In genomic region chr2:68603059-68603458, GRCh38 we compare ENCODE assay signal across 40 cellular contexts. TPM values are rescaled to one million over a fixed set of nuclear protein-coding genes. Genes with fewer than 3 reads are reported as not detected.
"Had no signal": no experiment of that assay in that cellular context is flagged by ENCODE, and none has a peak within 500 bp of the region (broad histone marks: within the 10 kb centered on the region; RNA-seq: fewer than 3 reads in every experiment).

No MANE protein-coding gene starts in this region.

- ATAC-seq: activated naive CD4-positive, alpha-beta T cell treated with anti-CD3 and anti-CD28 coated beads, Interleukin-2, amount 50 U/mL, for 72 hours; activated naive CD8-positive, alpha-beta T cell treated with anti-CD3 and anti-CD28 coated beads, Interleukin-2, amount 50 U/mL, for 24 hours; activated T-cell treated with anti-CD3 and anti-CD28 coated beads, Interleukin-2, amount 50 U/mL, for 4 hours; activated T-cell treated with anti-CD3 and anti-CD28 coated beads, Interleukin-2, amount 50 U/mL, for 72 hours; activated T-helper 17 cell treated with anti-CD3 and anti-CD28 coated beads, Interleukin-2, amount 50 U/mL, for 72 hours; body of pancreas had no signal

- H3K27me3 Mint-ChIP-seq: activated naive CD4-positive, alpha-beta T cell treated with anti-CD3 and anti-CD28 coated beads, Interleukin-2, amount 50 U/mL, for 24 hours; activated naive CD8-positive, alpha-beta T cell; activated T-helper 17 cell treated with anti-CD3 and anti-CD28 coated beads, Interleukin-2, amount 50 U/mL, for 72 hours; brain had no signal

- H3K4me1 ChIP-seq: adrenal gland, ascending aorta, body of pancreas, breast epithelium had no signal

- H3K27ac ChIP-seq: adrenal gland, ascending aorta, body of pancreas, brain microvascular endothelial cell, breast epithelium, cardiac muscle cell had no signal

- H3K9me3 ChIP-seq: body of pancreas had no signal

- H3K27ac Mint-ChIP-seq: activated naive CD4-positive, alpha-beta T cell treated with anti-CD3 and anti-CD28 coated beads for 36 hours; activated naive CD4-positive, alpha-beta T cell treated with anti-CD3 and anti-CD28 coated beads, Interleukin-2, amount 10 ng/mL, durations not matched to agents 7 days and 5 days; activated naive CD4-positive, alpha-beta T cell treated with anti-CD3 and anti-CD28 coated beads, Interleukin-2, amount 50 U/mL, for 24 hours; activated naive CD4-positive, alpha-beta T cell treated with anti-CD3 and anti-CD28 coated beads, Interleukin-2, amount 50 U/mL, for 72 hours; activated naive CD8-positive, alpha-beta T cell; activated naive CD8-positive, alpha-beta T cell treated with anti-CD3 and anti-CD28 coated beads for 36 hours; activated naive CD8-positive, alpha-beta T cell treated with anti-CD3 and anti-CD28 coated beads, Interleukin-2, amount 10 ng/mL, durations not matched to agents 7 days and 5 days; activated naive CD8-positive, alpha-beta T cell treated with anti-CD3 and anti-CD28 coated beads, Interleukin-2, amount 50 U/mL, for 24 hours; activated T-cell treated with anti-CD3 and anti-CD28 coated beads, Interleukin-2, amount 50 U/mL, for 24 hours; activated T-cell treated with anti-CD3 and anti-CD28 coated beads, Interleukin-2, amount 50 U/mL, for 72 hours; activated T-helper 1 cell treated with anti-CD3 and anti-CD28 coated beads, Interleukin-12 subunit alpha, Interleukin-12 subunit beta, Interleukin-2, Interleukin-4 antibody, amounts not matched to agents 30 ng/mL and 10 ng/mL and 1 ng/mL, durations not matched to agents 14 hours and 24 hours and 36 hours; activated T-helper 17 cell treated with anti-CD3 and anti-CD28 coated beads, Interleukin-2, amount 50 U/mL, for 72 hours; activated T-helper 2 cell treated with anti-CD3 and anti-CD28 coated beads, Interferon-gamma antibody, Interleukin-2, Interleukin-4, amounts not matched to agents 10 μg/mL and 5 μg/mL and 100 μg/mL, durations not matched to agents 14 hours and 24 hours and 36 hours; brain had no signal

- H3K27me3 ChIP-seq: adrenal gland, ascending aorta, body of pancreas, brain microvascular endothelial cell, breast epithelium, cardiac muscle cell had no signal

- H3K4me3 Mint-ChIP-seq: activated naive CD4-positive, alpha-beta T cell treated with anti-CD3 and anti-CD28 coated beads for 36 hours; activated naive CD4-positive, alpha-beta T cell treated with anti-CD3 and anti-CD28 coated beads, Interleukin-2, amount 10 ng/mL, durations not matched to agents 7 days and 5 days; activated naive CD4-positive, alpha-beta T cell treated with anti-CD3 and anti-CD28 coated beads, Interleukin-2, amount 50 U/mL, for 24 hours; activated naive CD8-positive, alpha-beta T cell; activated naive CD8-positive, alpha-beta T cell treated with anti-CD3 and anti-CD28 coated beads for 36 hours; activated naive CD8-positive, alpha-beta T cell treated with anti-CD3 and anti-CD28 coated beads, Interleukin-2, amount 10 ng/mL, durations not matched to agents 7 days and 5 days; activated naive CD8-positive, alpha-beta T cell treated with anti-CD3 and anti-CD28 coated beads, Interleukin-2, amount 50 U/mL, for 24 hours; activated T-cell treated with anti-CD3 and anti-CD28 coated beads, Interleukin-2, amount 50 U/mL, for 24 hours; activated T-cell treated with anti-CD3 and anti-CD28 coated beads, Interleukin-2, amount 50 U/mL, for 4 hours; activated T-cell treated with anti-CD3 and anti-CD28 coated beads, Interleukin-2, amount 50 U/mL, for 72 hours; activated T-helper 1 cell treated with anti-CD3 and anti-CD28 coated beads, Interleukin-12 subunit alpha, Interleukin-12 subunit beta, Interleukin-2, Interleukin-4 antibody, amounts not matched to agents 30 ng/mL and 10 ng/mL and 1 ng/mL, durations not matched to agents 14 hours and 24 hours and 36 hours; activated T-helper 17 cell treated with anti-CD3 and anti-CD28 coated beads, Interleukin-2, amount 50 U/mL, for 72 hours; brain; central memory CD8-positive, alpha-beta T cell had no signal

- DNase-seq: activated effector memory CD4-positive, alpha-beta T cell treated with anti-CD3 and anti-CD28 coated beads, Interleukin-2, amount 50 U/mL, for 16 hours; activated effector memory CD4-positive, alpha-beta T cell treated with Interleukin-2 at 50 U/mL for 16 hours; activated gamma-delta T cell; activated gamma-delta T cell treated with Interleukin-2 at 50 U/mL for 16 hours; activated naive CD4-positive, alpha-beta T cell; activated naive CD4-positive, alpha-beta T cell treated with anti-CD3 and anti-CD28 coated beads for 36 hours; activated naive CD4-positive, alpha-beta T cell treated with anti-CD3 and anti-CD28 coated beads, Interleukin-2, amount 10 ng/mL, durations not matched to agents 7 days and 5 days; activated naive CD4-positive, alpha-beta T cell treated with anti-CD3 and anti-CD28 coated beads, Interleukin-2, amount 50 U/mL, for 16 hours; activated naive CD4-positive, alpha-beta T cell treated with Interleukin-2 at 50 U/mL for 16 hours; activated naive CD8-positive, alpha-beta T cell treated with anti-CD3 and anti-CD28 coated beads for 36 hours; activated naive CD8-positive, alpha-beta T cell treated with anti-CD3 and anti-CD28 coated beads, Interleukin-2, amount 10 ng/mL, durations not matched to agents 7 days and 5 days; activated naive CD8-positive, alpha-beta T cell treated with anti-CD3 and anti-CD28 coated beads, Interleukin-2, amount 50 U/mL, for 24 hours; activated T-cell treated with anti-CD3 and anti-CD28 coated beads, Interleukin-2, amount 50 U/mL, for 24 hours; activated T-cell treated with anti-CD3 and anti-CD28 coated beads, Interleukin-2, amount 50 U/mL, for 4 hours; activated T-cell treated with anti-CD3 and anti-CD28 coated beads, Interleukin-2, amount 50 U/mL, for 48 hours; activated T-cell treated with anti-CD3 and anti-CD28 coated beads, Interleukin-2, amount 50 U/mL, for 72 hours; adrenal gland; amniotic stem cell; amygdala; anterior cingulate cortex; aorta; body of pancreas; brain microvascular endothelial cell; caudate nucleus; central memory CD4-positive, alpha-beta T cell; cerebellar nuclear complex had no signal

- FAIRE-seq: bronchial epithelial cell, colon had no signal

- H3K36me3 Mint-ChIP-seq: activated naive CD4-positive, alpha-beta T cell treated with anti-CD3 and anti-CD28 coated beads, Interleukin-2, amount 10 ng/mL, durations not matched to agents 7 days and 5 days; activated naive CD4-positive, alpha-beta T cell treated with anti-CD3 and anti-CD28 coated beads, Interleukin-2, amount 50 U/mL, for 24 hours; activated naive CD8-positive, alpha-beta T cell treated with anti-CD3 and anti-CD28 coated beads for 36 hours; brain had no signal

- H3K4me3 ChIP-seq: adrenal gland, ascending aorta, body of pancreas, breast epithelium, cardiac muscle cell had no signal

- H3K36me3 ChIP-seq: adrenal gland, ascending aorta, brain microvascular endothelial cell, breast epithelium, cardiac muscle cell had no signal

- H3K4me1 Mint-ChIP-seq: activated naive CD4-positive, alpha-beta T cell treated with anti-CD3 and anti-CD28 coated beads, Interleukin-2, amount 10 ng/mL, durations not matched to agents 7 days and 5 days; activated naive CD8-positive, alpha-beta T cell treated with anti-CD3 and anti-CD28 coated beads for 36 hours; activated naive CD8-positive, alpha-beta T cell treated with anti-CD3 and anti-CD28 coated beads, Interleukin-2, amount 50 U/mL, for 24 hours; activated T-helper 17 cell treated with anti-CD3 and anti-CD28 coated beads, Interleukin-2, amount 50 U/mL, for 72 hours; brain; central memory CD8-positive, alpha-beta T cell had no signal

RNA-seq across cellular contexts. Expression of gene PROKR1, which starts 40.3 kb away (rescaled TPM):
- total RNA-seq: activated naive CD4-positive, alpha-beta T cell treated with anti-CD3 and anti-CD28 coated beads for 36 hours; activated naive CD4-positive, alpha-beta T cell treated with anti-CD3 and anti-CD28 coated beads, Interleukin-2, amount 50 U/mL, for 72 hours; activated naive CD8-positive, alpha-beta T cell treated with anti-CD3 and anti-CD28 coated beads, Interleukin-2, amount 10 ng/mL, durations not matched to agents 7 days and 5 days; activated T-cell treated with anti-CD3 and anti-CD28 coated beads, Interleukin-2, amount 50 U/mL, for 72 hours; activated T-helper 1 cell treated with anti-CD3 and anti-CD28 coated beads, Interleukin-12 subunit alpha, Interleukin-12 subunit beta, Interleukin-2, Interleukin-4 antibody, amounts not matched to agents 30 ng/mL and 10 ng/mL and 1 ng/mL, durations not matched to agents 14 hours and 24 hours and 36 hours; activated T-helper 17 cell treated with anti-CD3 and anti-CD28 coated beads, Interleukin-2, amount 50 U/mL, for 72 hours; activated T-helper 2 cell treated with anti-CD3 and anti-CD28 coated beads, Interferon-gamma antibody, Interleukin-2, Interleukin-4, amounts not matched to agents 10 μg/mL and 5 μg/mL and 100 μg/mL, durations not matched to agents 14 hours and 24 hours and 36 hours; aorta; ascending aorta; body of pancreas; bronchial epithelial cell; chondrocyte had no signal
- polyA plus RNA-seq: aorta, cardiac muscle cell had no signal
